8 cellular contexts compared by ENCODE assay signal in genomic region chr2:42105330-42106256, GRCh38. TPM values are rescaled to one million over a fixed set of nuclear protein-coding genes. Genes with fewer than 3 reads are reported as not detected.
DNase-seq lines count a peak whose midpoint lies in the region; ATAC-seq and TF ChIP-seq lines count a peak whose summit lies in the region.

No MANE protein-coding gene starts in this region.

- H3K36me3 Mint-ChIP-seq in naive thymus-derived CD4-positive, alpha-beta T cell = peaks cover 0 to 3% (median 0%) of the 10 kb centered on the region in 5 donors

- CTCF ChIA-PET in naive thymus-derived CD4-positive, alpha-beta T cell (lab: Charles Lee) = interaction anchor here (0.7 to 3.2 kb wide), 13 partner anchors 10 to 90 kb away, joined by 3 to 20 read pairs (median 13); no protein-coding TSS in a partner anchor

- H3K27ac ChIP-seq in Peyer's patch = peak overlapping the region; percentile 73 to 94 (median 90)
- peak overlapping the region; percentile 95 for H3K27ac ChIP-seq in naive thymus-derived CD4-positive, alpha-beta T cell (ENCODE audit: low read depth, low read length)

- POLR2A ChIA-PET in naive thymus-derived CD4-positive, alpha-beta T cell (lab: Charles Lee) = interaction anchor here (0.6 to 20.6 kb wide), 21 partner anchors 9 to 1460 kb away, joined by 3 to 636 read pairs (median 5); partner anchors contain the start of gene EML4

- intact Hi-C loops in naive thymus-derived CD4-positive, alpha-beta T cell (cut with micrococcal nuclease) = loop anchor here (1.0 to 10.0 kb wide), 10 partner anchors 9 to 1122 kb away; partner anchors contain the start of genes KCNG3 (in 1 of the 2) and ZFP36L2 (in 1 of the 2)

- no peak overlapping the region for H3K4me3 Mint-ChIP-seq in naive thymus-derived CD4-positive, alpha-beta T cell

- no peaks in the 10 kb centered on the region for H3K27me3 Mint-ChIP-seq in naive thymus-derived CD4-positive, alpha-beta T cell

- no peaks in the 10 kb centered on the region for H3K36me3 ChIP-seq in Peyer's patch
- H3K36me3 ChIP-seq in naive thymus-derived CD4-positive, alpha-beta T cell (ENCODE audit: control insufficient read depth in 2 of 3, insufficient read depth in 3 of 3, low read length in 3 of 3) = no peaks in the 10 kb centered on the region

- H3K27me3 ChIP-seq in Peyer's patch = no peaks in the 10 kb centered on the region
- no peaks in the 10 kb centered on the region for H3K27me3 ChIP-seq in naive thymus-derived CD4-positive, alpha-beta T cell (ENCODE audit: control insufficient read depth in 2 of 2, insufficient read depth in 2 of 2, low read length in 2 of 2)

- ATAC-seq in GM18861 (IDR thresholded peaks at IDR 0.05; ENCODE audit: unreplicated experiment) (peak; percentile 55), HG02885 (IDR thresholded peaks at IDR 0.05; ENCODE audit: poor library complexity, unreplicated experiment) (peak; percentile 58)
- ATAC-seq in naive thymus-derived CD4-positive, alpha-beta T cell = peak; percentile 65

- TF ChIP-seq POLR2A in Peyer's patch (IDR thresholded peaks at IDR 0.05) = peak in 1 of 2 donors; percentile 7

- H3K27ac Mint-ChIP-seq in naive thymus-derived CD4-positive, alpha-beta T cell = no peak overlapping the region

- H3K9me3 Mint-ChIP-seq in naive thymus-derived CD4-positive, alpha-beta T cell = peaks cover 0 to 8% (median 0%) of the 10 kb centered on the region in 11 donors

- H3K4me3 ChIP-seq in Peyer's patch = peak overlapping the region in 2 of 4 donors; percentile 3 to 6
- H3K4me3 ChIP-seq in naive thymus-derived CD4-positive, alpha-beta T cell (ENCODE audit: low read length) = peak overlapping the region; percentile 46

- H3K9me3 ChIP-seq in Peyer's patch = no peaks in the 10 kb centered on the region
- H3K9me3 ChIP-seq in naive thymus-derived CD4-positive, alpha-beta T cell (ENCODE audit: control insufficient read depth in 2 of 3, low read length in 3 of 3) = no peaks in the 10 kb centered on the region

- H3K4me1 Mint-ChIP-seq in naive thymus-derived CD4-positive, alpha-beta T cell = peaks cover 2 to 38% (median 15%) of the 10 kb centered on the region in 7 donors

- H3K4me1 ChIP-seq in Peyer's patch = peaks cover 6 to 45% (median 35%) of the 10 kb centered on the region in 4 donors
- H3K4me1 ChIP-seq in naive thymus-derived CD4-positive, alpha-beta T cell (ENCODE audit: control insufficient read depth in 2 of 2, insufficient read depth in 2 of 2, low read length in 2 of 2) = peaks cover 82 to 90% of the 10 kb centered on the region in 2 donors

- no peak for TF ChIP-seq CTCF in Peyer's patch (IDR thresholded peaks at IDR 0.05)

- DNase-seq in Peyer's patch = peak in 2 of 3 donors; percentile 91 to 93
- peak; percentile 76 for DNase-seq in activated naive CD4-positive, alpha-beta T cell treated with anti-CD3 and anti-CD28 coated beads, Interleukin-2, amount 50 U/mL, for 16 hours
- peak; percentile 52 to 93 (median 91) for DNase-seq in naive thymus-derived CD4-positive, alpha-beta T cell
- DNase-seq in ureter (ENCODE audit: low spot score) = peak; percentile 74
- DNase-seq in GM19238 (ENCODE audit: insufficient read length, low spot score) = no peak
- DNase-seq in amniotic stem cell (lab: John Stamatoyannopoulos, UW) = no peak

RNA-seq across cellular contexts. Expression of gene PKDCC, which starts 57.8 kb away (rescaled TPM):
- total RNA-seq in Peyer's patch (100 to 1,000 TPM; 113 to 210 (median 157) TPM), ureter (60.4 TPM)
- total RNA-seq in naive thymus-derived CD4-positive, alpha-beta T cell = not detected
- polyA plus RNA-seq in naive thymus-derived CD4-positive, alpha-beta T cell = not detected

Comparison
In these comparisons a context has a peak if more than half of its experiments do, and no peak if none do; other contexts are left out.
1. DNase-seq: peak in Peyer's patch (2 of 3), activated naive CD4-positive, alpha-beta T cell treated with anti-CD3 and anti-CD28 coated beads, Interleukin-2, amount 50 U/mL, for 16 hours (single experiment), naive thymus-derived CD4-positive, alpha-beta T cell (9 of 9) and ureter (single experiment); none in GM19238 (single experiment) and amniotic stem cell (single experiment).
2. RNA of gene PKDCC, which starts 57.8 kb away (total RNA-seq): 113 to 210 TPM in Peyer's patch and 60.4 TPM in ureter (single experiment); not detected in naive thymus-derived CD4-positive, alpha-beta T cell; every median in the first group is over 10 times any median in the second.
3. Peak in every context shown above with its lines, with median percentiles within 50 percentile points of each other: ATAC-seq.